Comparison of ENCODE assay signal across 9 cellular contexts in genomic region chr9:95336281-95336680, GRCh38. TPM values are rescaled to one million over a fixed set of nuclear protein-coding genes. Genes with fewer than 3 reads are reported as not detected.
DNase-seq lines count a peak whose midpoint lies in the region; ATAC-seq, FAIRE-seq and TF ChIP-seq lines count a peak whose summit lies in the region.
"Had no signal": no experiment of that assay in that cellular context is flagged by ENCODE, and none has a peak within 500 bp of the region (broad histone marks: within the 10 kb centered on the region; RNA-seq: fewer than 3 reads in every experiment).

No MANE protein-coding gene starts in this region.

- CTCF ChIA-PET in A549 (lab: Yijun Ruan, JAX) (interaction anchor here (0.7 to 1.8 kb wide), 8 partner anchors 8 to 168 kb away, joined by 3 to 12 read pairs (median 4); no protein-coding TSS in a partner anchor), WTC11 (lab: Charles Lee) (interaction anchor here (0.5 to 3.6 kb wide), 36 partner anchors 9 to 1744 kb away, joined by 3 to 33 read pairs (median 4); no protein-coding TSS in a partner anchor)

- FAIRE-seq in A549 (lab: Jason Lieb, UNC) (no peak), keratinocyte (lab: Jason Lieb, UNC) (no peak)

- H3K27me3 Mint-ChIP-seq in WTC11 (ENCODE audit: low read depth), result no peaks in the 10 kb centered on the region; the same call in 1 of the 2 replicates

- no peaks in the 10 kb centered on the region for H3K9me1 ChIP-seq in keratinocyte (ENCODE audit: control insufficient read depth, extremely low read depth, insufficient read depth, low read length)

- H3K4me2 ChIP-seq in A549 (no peak overlapping the region), keratinocyte (ENCODE audit: control insufficient read depth, extremely low read depth, insufficient read depth, low read depth, low read length) (no peak overlapping the region)

- no peak overlapping the region for H3K9ac ChIP-seq in keratinocyte (ENCODE audit: control insufficient read depth, extremely low read depth, insufficient read depth, low read length)

- H3K9me3 Mint-ChIP-seq in WTC11, result peaks cover 25% of the 10 kb centered on the region

- DNase-seq in A549 (ENCODE audit: low read depth in 1 of 2, low spot score in 1 of 2) (peak in 1 of 2 experiments; percentile 49), GM10266 (ENCODE audit: extremely low spot score) (no peak), WTC11 (ENCODE audit: low spot score) (peak; percentile 59), keratinocyte (ENCODE audit: low read depth, low spot score) (no peak), DMS153 (lab: John Stamatoyannopoulos, UW) (no peak), A172 (ENCODE audit: low spot score) (no peak), NCI-H146 (lab: John Stamatoyannopoulos, UW) (no peak), globus pallidus (ENCODE audit: low spot score) (no peak)

- POLR2A ChIA-PET in A549 (lab: Yijun Ruan, JAX), result no interaction called here
- POLR2A ChIA-PET in WTC11 (lab: Charles Lee), result interaction anchor here (0.7 to 1.0 kb wide), 2 partner anchors 168 to 233 kb away, joined by 3 to 4 read pairs; no protein-coding TSS in a partner anchor

- no peak overlapping the region for H3K4me3 Mint-ChIP-seq in WTC11
- H3K4me3 Mint-ChIP-seq: activated naive CD8-positive, alpha-beta T cell had no signal

- H3K9me3 ChIP-seq in A549 (no peaks in the 10 kb centered on the region), keratinocyte (ENCODE audit: control insufficient read depth, low read depth, low read length) (no peaks in the 10 kb centered on the region)

- H3K27ac ChIP-seq in A549 (no peak overlapping the region), keratinocyte (ENCODE audit: control insufficient read depth, insufficient read depth, low read length) (no peak overlapping the region)

- H3K36me3 Mint-ChIP-seq in WTC11, result peaks cover 2% of the 10 kb centered on the region; the same call in 1 of the 2 replicates
- H3K36me3 Mint-ChIP-seq: activated naive CD8-positive, alpha-beta T cell had no signal

- no peaks in the 10 kb centered on the region for H4K20me1 ChIP-seq in keratinocyte (ENCODE audit: control insufficient read depth, extremely low read depth, insufficient read depth, low read length)

- no peaks in the 10 kb centered on the region for H3K27me3 ChIP-seq in keratinocyte (ENCODE audit: control insufficient read depth, extremely low read depth, insufficient read depth, low read length)

- H3K4me1 ChIP-seq in A549, result no peaks in the 10 kb centered on the region
- no peaks in the 10 kb centered on the region for H3K4me1 ChIP-seq in keratinocyte (ENCODE audit: control insufficient read depth, extremely low read depth, insufficient read depth, low read length)

- H3K4me3 ChIP-seq in A549 (no peak overlapping the region), keratinocyte (ENCODE audit: control insufficient read depth in 2 of 3, extremely low read depth in 1 of 3, insufficient read depth in 2 of 3, low read depth in 1 of 3, low read length in 3 of 3) (no peak overlapping the region)

- ATAC-seq in A549 (peak; percentile 77 to 87; a peak in 4 of 6 replicates), WTC11 (peak; percentile 90)

- no peaks in the 10 kb centered on the region for H3K36me3 ChIP-seq in keratinocyte (ENCODE audit: control insufficient read depth in 2 of 2, extremely low read depth in 1 of 2, insufficient read depth in 2 of 2, low read length in 2 of 2)

- H3K4me1 Mint-ChIP-seq in WTC11, result no peaks in the 10 kb centered on the region

- TF ChIP-seq CTCF in A549 (IDR thresholded peaks at IDR 0.05), result peak; percentile 45
- TF ChIP-seq CTCF in GM10266 (IDR thresholded peaks at IDR 0.05; ENCODE audit: control insufficient read depth, insufficient read depth, low read depth, missing control alignments), result peak; percentile 44
- TF ChIP-seq CTCF in WTC11 (IDR thresholded peaks at IDR 0.05), result peak; percentile 77
- peak; percentile 46 to 66 (median 48) for TF ChIP-seq CTCF in keratinocyte (optimal IDR thresholded peaks at IDR 0.05 in 1 of 3, IDR thresholded peaks at IDR 0.05 in 1 of 3, conservative IDR thresholded peaks at IDR 0.05 in 1 of 3; ENCODE audit: extremely low read depth in 1 of 3, insufficient read depth in 2 of 3, low read length in 3 of 3)

- no peaks in the 10 kb centered on the region for H3K79me2 ChIP-seq in keratinocyte (ENCODE audit: control insufficient read depth, insufficient read depth, low read length)

- 63% methylated on average over 3 of the region's 3 CpGs for whole genome bisulfite sequencing in A549 (ENCODE audit: missing lambda C conversion rate)

- H3K27ac Mint-ChIP-seq in WTC11, result no peak overlapping the region
- H3K27ac Mint-ChIP-seq: activated naive CD8-positive, alpha-beta T cell had no signal

- no peak for TF ChIP-seq EP300 in A549 (IDR thresholded peaks at IDR 0.05)

- peak; percentile 32 to 39; a peak in 4 of 5 replicates for TF ChIP-seq RAD21 in A549 (conservative IDR thresholded peaks at IDR 0.05 in 1 of 2, IDR thresholded peaks at IDR 0.05 in 1 of 2)

- no peak for TF ChIP-seq POLR2A in A549 (IDR thresholded peaks at IDR 0.05; ENCODE audit: low read length)

- dilution Hi-C loops in keratinocyte (cut with MboI; ENCODE audit: extremely low pct_ligation_motif_present, low sequenced_read_pairs), result no loop called here

- H2AFZ ChIP-seq in keratinocyte (ENCODE audit: control insufficient read depth, low read length), result no peak overlapping the region

TF ChIP-seq in A549, 52 proteins besides CTCF, POLR2A, EP300 and RAD21:
- peak; percentile 83 for TF ChIP-seq RFX5 (IDR thresholded peaks at IDR 0.05)
- no peak for TF ChIP-seq HEYL (CRISPR knock-in tag; IDR thresholded peaks at IDR 0.05)
- TF ChIP-seq MAZ (IDR thresholded peaks at IDR 0.05; ENCODE audit: borderline replicate concordance, low read depth, low read length), result no peak
- no peak for TF ChIP-seq JUN (IDR thresholded peaks at IDR 0.05)

TF ChIP-seq in WTC11, 78 proteins besides CTCF, POLR2A, EP300 and RAD21 (continues in another document):
- TF ChIP-seq SOX15 (CRISPR knock-in tag; IDR thresholded peaks at IDR 0.05), result no peak
- TF ChIP-seq ZNF671 (CRISPR knock-in tag; IDR thresholded peaks at IDR 0.05), result no peak
- no peak for TF ChIP-seq ATF2 (CRISPR knock-in tag; IDR thresholded peaks at IDR 0.05; ENCODE audit: borderline replicate concordance, low read depth)
- TF ChIP-seq HMGXB4 (CRISPR knock-in tag; IDR thresholded peaks at IDR 0.05), result no peak
- TF ChIP-seq MAX (CRISPR knock-in tag; IDR thresholded peaks at IDR 0.05), result no peak
- no peak for TF ChIP-seq ATF1 (CRISPR knock-in tag; IDR thresholded peaks at IDR 0.05)
- TF ChIP-seq ZNF121 (CRISPR knock-in tag; IDR thresholded peaks at IDR 0.05), result no peak
- no peak for TF ChIP-seq ESRRA (CRISPR knock-in tag; IDR thresholded peaks at IDR 0.05; ENCODE audit: borderline replicate concordance)
- TF ChIP-seq MXD4 (CRISPR knock-in tag; IDR thresholded peaks at IDR 0.05; ENCODE audit: borderline replicate concordance), result no peak
- no peak for TF ChIP-seq ATF3 (CRISPR knock-in tag; conservative IDR thresholded peaks at IDR 0.05)

RNA-seq across cellular contexts. Expression of gene FANCC, which starts 18.8 kb away (rescaled TPM):
- polyA plus RNA-seq in A549 (2011; rRNA removed), result 24.9 and 26.5 TPM in 2 replicates
- polyA plus RNA-seq in A549 (2012; cell fraction: cytosol; rRNA removed), result 8.1 and 10.7 TPM in 2 replicates
- polyA plus RNA-seq in A549 (2012; cell fraction: nucleus; rRNA removed), result 10.5 and 14.0 TPM in 2 replicates
- polyA plus RNA-seq in A549 (2017; fragmentation: RNase III; extraction: RNeasy Plus Mini Kit Qiagen cat#74134 plus additional on column Dnase treatment), result 12.1 to 14.1 TPM (median 13.5 TPM) in 3 replicates
- 19.5 and 23.0 TPM in 2 replicates for polyA minus RNA-seq in A549 (2011; rRNA and poly(A)+ RNA removed)
- total RNA-seq in WTC11 (2021), result 10.9 to 14.3 TPM (median 12.9 TPM) in 3 replicates
- 4.8 to 8.3 TPM (median 8.1 TPM) in 3 replicates for polyA plus RNA-seq in keratinocyte
- 3.7 TPM for polyA plus RNA-seq in keratinocyte (2011; ENCODE audit: low read depth)
- 3.7 and 7.0 TPM in 2 replicates for polyA plus RNA-seq in keratinocyte (2011; cell fraction: cytosol; rRNA removed)
- polyA plus RNA-seq in keratinocyte (2011; cell fraction: nucleus; rRNA removed), result 5.7 and 6.4 TPM in 2 replicates
- polyA plus RNA-seq in keratinocyte (2012; ENCODE audit: low replicate concordance), result 3.7 and 6.1 TPM in 2 replicates
- polyA minus RNA-seq in keratinocyte, result 7.7 to 11.1 TPM (median 10.3 TPM) in 3 replicates
- polyA minus RNA-seq in keratinocyte (2011; cell fraction: cytosol; rRNA and poly(A)+ RNA removed), result 5.0 TPM
- polyA minus RNA-seq in keratinocyte (2011; cell fraction: nucleus; rRNA and poly(A)+ RNA removed), result 6.0 and 11.2 TPM in 2 replicates
- total RNA-seq in A172 (2014; rRNA removed; shearing (Covaris generic)), result 13.4 and 18.2 TPM in 2 replicates

Comparison
In these comparisons a context has a peak if more than half of its experiments do, and no peak if none do; other contexts are left out.
1. Of the 8 proteins assayed by ChIP-seq in both WTC11 and A549: peak only in WTC11: none; only in A549: none; in both: CTCF; in neither: 7.